ENCODE assay signal across 20 cellular contexts in the genomic region with DNA sequence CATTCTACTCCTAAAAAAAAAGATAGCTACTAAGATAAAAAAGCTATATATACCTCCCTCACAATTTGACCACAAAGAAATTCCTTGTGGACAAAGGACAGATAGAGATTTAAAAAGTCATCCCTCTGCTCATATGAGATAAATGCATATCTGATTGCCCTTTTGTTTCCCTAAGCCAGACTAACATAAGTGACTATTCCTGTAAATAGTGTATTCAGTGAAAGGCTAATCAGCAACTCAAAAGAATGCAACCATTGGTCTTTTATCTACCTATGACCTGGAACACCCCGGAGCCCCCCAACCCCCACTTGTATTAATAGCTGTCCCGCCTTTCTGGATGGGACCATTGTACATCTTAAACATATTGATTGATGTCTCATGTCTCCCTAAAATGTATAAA.
"Had no signal": no experiment of that assay in that cellular context is flagged by ENCODE, and none has a peak within 500 bp of the region (broad histone marks: within the 10 kb centered on the region; RNA-seq: fewer than 3 reads in every experiment).

No MANE protein-coding gene starts in this region.

- H3K4me3 Mint-ChIP-seq: activated T-cell treated with anti-CD3 and anti-CD28 coated beads, Interleukin-2, amount 50 U/mL, for 72 hours; dendritic cell treated with granulocyte-macrophage colony-stimulating factor and Interleukin-4, amounts not matched to agents 40 ng/mL and 50 ng/mL, for 4 days; effector memory CD8-positive, alpha-beta T cell; mesothelial cell of epicardium; nephron progenitor cell; stimulated activated naive CD8-positive, alpha-beta T cell treated with anti-CD3 and anti-CD28 coated beads, Interleukin-15, Interleukin-2, amounts not matched to agents 100 ng/mL and 50 ng/mL, for 24 hours; T-cell had no signal

- H3K27ac Mint-ChIP-seq: activated naive CD4-positive, alpha-beta T cell treated with anti-CD3 and anti-CD28 coated beads, Interleukin-2, amount 50 U/mL, for 72 hours; activated T-cell treated with anti-CD3 and anti-CD28 coated beads, Interleukin-2, amount 50 U/mL, for 72 hours; dendritic cell treated with granulocyte-macrophage colony-stimulating factor and Interleukin-4, amounts not matched to agents 40 ng/mL and 50 ng/mL, for 4 days; effector memory CD8-positive, alpha-beta T cell; mesothelial cell of epicardium; nephron progenitor cell; stimulated activated naive CD8-positive, alpha-beta T cell treated with anti-CD3 and anti-CD28 coated beads, Interleukin-15, Interleukin-2, amounts not matched to agents 100 ng/mL and 50 ng/mL, for 24 hours; T-cell had no signal

- H3K36me3 ChIP-seq: suprapubic skin, transverse colon, vagina had no signal

- H3K27me3 Mint-ChIP-seq: dendritic cell treated with granulocyte-macrophage colony-stimulating factor and Interleukin-4, amounts not matched to agents 40 ng/mL and 50 ng/mL, for 4 days had no signal

- H3K36me3 Mint-ChIP-seq: mesothelial cell of epicardium had no signal

- DNase-seq: activated CD4-positive, CD25-positive, alpha-beta regulatory T cell treated with anti-CD3 and anti-CD28 coated beads, Interleukin-2, amount 50 U/mL, for 72 hours; activated gamma-delta T cell treated with Interleukin-2 at 50 U/mL for 16 hours; activated T-cell treated with anti-CD3 and anti-CD28 coated beads, Interleukin-2, amount 50 U/mL, for 72 hours; effector memory CD8-positive, alpha-beta T cell; foreskin keratinocyte; glutamatergic neuron; hippocampal formation; nephron progenitor cell; retina; T-cell; transverse colon had no signal

- H3K27ac ChIP-seq: epithelial cell of prostate, foreskin keratinocyte, skin epidermis, suprapubic skin, transverse colon, vagina had no signal

- H3K9me3 ChIP-seq: suprapubic skin, transverse colon, vagina had no signal

- H3K27me3 ChIP-seq: foreskin keratinocyte, suprapubic skin, transverse colon, vagina had no signal

- H3K4me3 ChIP-seq: lung, skin epidermis, suprapubic skin, transverse colon, vagina had no signal

- H3K9me3 Mint-ChIP-seq: activated T-cell treated with anti-CD3 and anti-CD28 coated beads, Interleukin-2, amount 50 U/mL, for 72 hours; dendritic cell treated with granulocyte-macrophage colony-stimulating factor and Interleukin-4, amounts not matched to agents 40 ng/mL and 50 ng/mL, for 4 days; effector memory CD8-positive, alpha-beta T cell; mesothelial cell of epicardium; T-cell had no signal
